ENCODE assay signal across 25 cellular contexts in genomic region chr22:42817556-42817955, GRCh38. TPM values are rescaled to one million over a fixed set of nuclear protein-coding genes. Genes with fewer than 3 reads are reported as not detected.
DNase-seq lines count a peak whose midpoint lies in the region; ATAC-seq, FAIRE-seq and TF ChIP-seq lines count a peak whose summit lies in the region.
"Had no signal": no experiment of that assay in that cellular context is flagged by ENCODE, and none has a peak within 500 bp of the region (broad histone marks: within the 10 kb centered on the region; RNA-seq: fewer than 3 reads in every experiment).

No MANE protein-coding gene starts in this region.

- 51% methylated on average over 3 of the region's 3 CpGs for whole genome bisulfite sequencing in esophagus muscularis mucosa

- DNase-seq in Karpas-422 (no peak), choroid plexus epithelial cell (ENCODE audit: low read depth) (peak; percentile 45), keratinocyte (ENCODE audit: low read depth, low spot score) (no peak), GM10266 (ENCODE audit: extremely low spot score) (no peak), superior temporal gyrus (ENCODE audit: extremely low spot score) (no peak), esophagus muscularis mucosa (ENCODE audit: extremely low spot score) (no peak)
- DNase-seq: C1 segment of cervical spinal cord; Caco-2; CD4-positive, alpha-beta memory T cell; GOT3; HFFc6; KBM-7; MG63; NCI-H1105 treated with DMSO at 0.1 percent for 48 hours; NCI-H2029; NCI-H446; NCI-H524 treated with DMSO at 0.1 percent for 48 hours; NCI-H774; PC-3 had no signal

- H3K27ac ChIP-seq in Karpas-422 (ENCODE audit: low read length), result peak overlapping the region; percentile 60
- H3K27ac ChIP-seq in keratinocyte (ENCODE audit: control insufficient read depth, insufficient read depth, low read length), result no peak overlapping the region
- H3K27ac ChIP-seq in esophagus muscularis mucosa (replicated peaks in 1 of 4), result no peak overlapping the region
- H3K27ac ChIP-seq: A549 had no signal

- dilution Hi-C loops in keratinocyte (cut with MboI; ENCODE audit: extremely low pct_ligation_motif_present, low sequenced_read_pairs), result no loop called here

- H3K9me3 ChIP-seq in Karpas-422 (ENCODE audit: low read length), result peaks cover 5% of the 10 kb centered on the region; the same call in 1 of the 2 replicates
- H3K9me3 ChIP-seq in keratinocyte (ENCODE audit: control insufficient read depth, low read depth, low read length), result no peaks in the 10 kb centered on the region
- H3K9me3 ChIP-seq in esophagus muscularis mucosa, result peaks cover 0 to 5% (median 0%) of the 10 kb centered on the region in 4 donors
- H3K9me3 ChIP-seq: Caco-2, HAP-1, MG63 had no signal

- no peak for TF ChIP-seq CTCF in choroid plexus epithelial cell (conservative IDR thresholded peaks at IDR 0.05; ENCODE audit: low read depth, low read length)
- no peak for TF ChIP-seq CTCF in keratinocyte (optimal IDR thresholded peaks at IDR 0.05 in 1 of 3, IDR thresholded peaks at IDR 0.05 in 1 of 3, conservative IDR thresholded peaks at IDR 0.05 in 1 of 3; ENCODE audit: extremely low read depth in 1 of 3, insufficient read depth in 2 of 3, low read length in 3 of 3)
- TF ChIP-seq CTCF in GM10266 (IDR thresholded peaks at IDR 0.05; ENCODE audit: control insufficient read depth, insufficient read depth, low read depth, missing control alignments), result no peak
- no peak for TF ChIP-seq CTCF in esophagus muscularis mucosa (IDR thresholded peaks at IDR 0.05)

- H3K9ac ChIP-seq in Karpas-422 (ENCODE audit: low read length) (peak overlapping the region; percentile 35), keratinocyte (ENCODE audit: control insufficient read depth, extremely low read depth, insufficient read depth, low read length) (no peak overlapping the region)

- H3K4me3 ChIP-seq in Karpas-422 (ENCODE audit: low read length) (peak overlapping the region; percentile 32; the same call in 1 of the 2 replicates), choroid plexus epithelial cell (ENCODE audit: low read depth, low read length) (no peak overlapping the region), keratinocyte (ENCODE audit: control insufficient read depth in 2 of 3, extremely low read depth in 1 of 3, insufficient read depth in 2 of 3, low read depth in 1 of 3, low read length in 3 of 3) (no peak overlapping the region), esophagus muscularis mucosa (no peak overlapping the region)
- H3K4me3 ChIP-seq: A549, HAP-1, MG63 had no signal

- no peaks in the 10 kb centered on the region for H3K9me2 ChIP-seq in Karpas-422 (replicated peaks; ENCODE audit: insufficient read depth, low read length)

- no peaks in the 10 kb centered on the region for H3K9me1 ChIP-seq in keratinocyte (ENCODE audit: control insufficient read depth, extremely low read depth, insufficient read depth, low read length)

- H3K4me2 ChIP-seq in Karpas-422 (ENCODE audit: low read depth, low read length, poor library complexity, severe bottlenecking) (peak overlapping the region; percentile 61), keratinocyte (ENCODE audit: control insufficient read depth, extremely low read depth, insufficient read depth, low read depth, low read length) (no peak overlapping the region)
- H3K4me2 ChIP-seq: A549 had no signal

- 0 out of 2 replicates have a peak, but pooled peaks cover 9% of the 10 kb centered on the region for H3K36me3 ChIP-seq in Karpas-422 (ENCODE audit: insufficient read depth, low read length)
- peaks cover 17% of the 10 kb centered on the region in 2 experiments for H3K36me3 ChIP-seq in keratinocyte (ENCODE audit: control insufficient read depth in 2 of 2, extremely low read depth in 1 of 2, insufficient read depth in 2 of 2, low read length in 2 of 2)
- H3K36me3 ChIP-seq in esophagus muscularis mucosa, result peaks cover 12 to 64% (median 48%) of the 10 kb centered on the region in 4 donors

- no peak overlapping the region for H2AFZ ChIP-seq in Karpas-422 (ENCODE audit: low read length)
- H2AFZ ChIP-seq in keratinocyte (ENCODE audit: control insufficient read depth, low read length), result no peak overlapping the region

- ATAC-seq in HG03045 (IDR thresholded peaks at IDR 0.05; ENCODE audit: unreplicated experiment), result no peak
- ATAC-seq: A549, PC-3, SK-N-SH treated with all-trans-retinoic acid at 6 μM for 48 hours had no signal

- intact Hi-C loops in esophagus muscularis mucosa (cut with DNase I), result no loop called here

- peak; percentile 9 for FAIRE-seq in keratinocyte (lab: Jason Lieb, UNC)
- FAIRE-seq: A549, GM12891, HTR-8/SVneo had no signal

- peaks cover 64% of the 10 kb centered on the region for H3K4me1 ChIP-seq in Karpas-422 (ENCODE audit: low read length)
- peaks cover 14% of the 10 kb centered on the region for H3K4me1 ChIP-seq in keratinocyte (ENCODE audit: control insufficient read depth, extremely low read depth, insufficient read depth, low read length)
- H3K4me1 ChIP-seq in esophagus muscularis mucosa, result peaks cover 0 to 29% (median 22%) of the 10 kb centered on the region in 4 donors
- H3K4me1 ChIP-seq: A549, Caco-2 had no signal

- H4K20me1 ChIP-seq in Karpas-422 (ENCODE audit: insufficient read depth, low read depth, low read length) (no peaks in the 10 kb centered on the region), keratinocyte (ENCODE audit: control insufficient read depth, extremely low read depth, insufficient read depth, low read length) (no peaks in the 10 kb centered on the region)

- H3K27me3 ChIP-seq in Karpas-422 (ENCODE audit: low read length) (no peaks in the 10 kb centered on the region), keratinocyte (ENCODE audit: control insufficient read depth, extremely low read depth, insufficient read depth, low read length) (no peaks in the 10 kb centered on the region), esophagus muscularis mucosa (no peaks in the 10 kb centered on the region)
- H3K27me3 ChIP-seq: MG63 had no signal

- no peaks in the 10 kb centered on the region for H3K79me2 ChIP-seq in Karpas-422 (ENCODE audit: low read length)
- no peaks in the 10 kb centered on the region for H3K79me2 ChIP-seq in keratinocyte (ENCODE audit: control insufficient read depth, insufficient read depth, low read length)

- no peak for TF ChIP-seq POLR2A in esophagus muscularis mucosa (IDR thresholded peaks at IDR 0.05; ENCODE audit: low read depth)

- no peak for TF ChIP-seq EP300 in esophagus muscularis mucosa (IDR thresholded peaks at IDR 0.05)

RNA-seq across cellular contexts. Expression of gene ARFGAP3, which starts 39.5 kb away (rescaled TPM):
- 20.0 and 26.1 TPM in 2 replicates for total RNA-seq in Karpas-422 (2014; rRNA removed; shearing (Covaris generic); ENCODE audit: low replicate concordance)
- polyA plus RNA-seq in keratinocyte, result 24.7 to 36.1 TPM (median 28.3 TPM) in 3 replicates
- polyA plus RNA-seq in keratinocyte (2011; ENCODE audit: low read depth), result 64.4 TPM
- 21.7 and 29.3 TPM in 2 replicates for polyA plus RNA-seq in keratinocyte (2011; cell fraction: cytosol; rRNA removed)
- 28.2 and 34.4 TPM in 2 replicates for polyA plus RNA-seq in keratinocyte (2011; cell fraction: nucleus; rRNA removed)
- 24.3 and 29.7 TPM in 2 replicates for polyA plus RNA-seq in keratinocyte (2012; ENCODE audit: low replicate concordance)
- 13.4 to 26.9 TPM (median 24.5 TPM) in 3 replicates for polyA minus RNA-seq in keratinocyte
- polyA minus RNA-seq in keratinocyte (2011; cell fraction: cytosol; rRNA and poly(A)+ RNA removed), result 25.3 TPM
- polyA minus RNA-seq in keratinocyte (2011; cell fraction: nucleus; rRNA and poly(A)+ RNA removed), result 11.1 and 20.1 TPM in 2 replicates
- total RNA-seq in esophagus muscularis mucosa, result 10 to 100 TPM; 38.8 to 63.5 (median 41.4) TPM
